19 cellular contexts compared by ENCODE assay signal in genomic region chr7:137081276-137081675, GRCh38.
"Had no signal": no experiment of that assay in that cellular context is flagged by ENCODE, and none has a peak within 500 bp of the region (broad histone marks: within the 10 kb centered on the region; RNA-seq: fewer than 3 reads in every experiment).

No MANE protein-coding gene starts in this region.

- H3K4me1 ChIP-seq: prostate gland had no signal

- H3K27me3 Mint-ChIP-seq: activated CD8-positive, alpha-beta memory T cell treated with anti-CD3 and anti-CD28 coated beads, Interleukin-2, amount 10 ng/mL, durations not matched to agents 7 days and 5 days; activated naive CD8-positive, alpha-beta T cell; activated T-cell treated with anti-CD3 and anti-CD28 coated beads, Interleukin-2, amount 50 U/mL, for 24 hours; naive thymus-derived CD8-positive, alpha-beta T cell; T-cell had no signal

- FAIRE-seq: bronchial epithelial cell had no signal

- H3K4me1 Mint-ChIP-seq: activated CD8-positive, alpha-beta memory T cell treated with anti-CD3 and anti-CD28 coated beads, Interleukin-2, amount 10 ng/mL, durations not matched to agents 7 days and 5 days; T-cell had no signal

- H3K9me3 ChIP-seq: esophagus squamous epithelium, gastroesophageal sphincter, neutrophil, prostate gland had no signal

- H3K27ac ChIP-seq: esophagus squamous epithelium, gastroesophageal sphincter, neutrophil, prostate gland had no signal

- H3K27me3 ChIP-seq: esophagus squamous epithelium, gastroesophageal sphincter, neutrophil had no signal

- ATAC-seq: activated CD8-positive, alpha-beta memory T cell treated with anti-CD3 and anti-CD28 coated beads, Interleukin-2, amount 10 ng/mL, durations not matched to agents 7 days and 5 days; naive thymus-derived CD8-positive, alpha-beta T cell; T-cell had no signal

- DNase-seq: activated CD4-positive, alpha-beta T cell treated with anti-CD3 and anti-CD28 coated beads for 1 hour; activated CD4-positive, alpha-beta T cell treated with anti-CD3 and anti-CD28 coated beads, Interleukin-2, amount 50 U/mL, for 48 hours; activated CD8-positive, alpha-beta memory T cell treated with anti-CD3 and anti-CD28 coated beads, Interleukin-2, amount 10 ng/mL, durations not matched to agents 7 days and 5 days; activated effector memory CD4-positive, alpha-beta T cell treated with anti-CD3 and anti-CD28 coated beads, Interleukin-2, amount 50 U/mL, for 16 hours; activated T-cell treated with anti-CD3 and anti-CD28 coated beads, Interleukin-2, amount 50 U/mL, for 24 hours; esophagus squamous epithelium; hippocampal formation; naive thymus-derived CD8-positive, alpha-beta T cell; stimulated activated CD4-positive, alpha-beta T cell treated with anti-CD3 and anti-CD28 coated beads, Interleukin-12 subunit alpha, Interleukin-12 subunit beta, amount 100 ng/mL, for 4 hours; stimulated activated CD4-positive, alpha-beta T cell treated with anti-CD3 and anti-CD28 coated beads, Interleukin-2, amount 100 ng/mL, for 48 hours; stimulated activated naive CD4-positive, alpha-beta T cell treated with Interleukin-2 at 50 U/mL for 16 hours; T-cell; T1000 had no signal

- H3K36me3 Mint-ChIP-seq: activated CD8-positive, alpha-beta memory T cell treated with anti-CD3 and anti-CD28 coated beads, Interleukin-2, amount 10 ng/mL, durations not matched to agents 7 days and 5 days; activated naive CD8-positive, alpha-beta T cell; naive thymus-derived CD8-positive, alpha-beta T cell; T-cell had no signal

- H3K4me3 Mint-ChIP-seq: activated CD8-positive, alpha-beta memory T cell treated with anti-CD3 and anti-CD28 coated beads, Interleukin-2, amount 10 ng/mL, durations not matched to agents 7 days and 5 days; activated naive CD8-positive, alpha-beta T cell; activated T-cell treated with anti-CD3 and anti-CD28 coated beads, Interleukin-2, amount 50 U/mL, for 24 hours; naive thymus-derived CD8-positive, alpha-beta T cell; T-cell had no signal

- H3K27ac Mint-ChIP-seq: activated CD8-positive, alpha-beta memory T cell treated with anti-CD3 and anti-CD28 coated beads, Interleukin-2, amount 10 ng/mL, durations not matched to agents 7 days and 5 days; activated naive CD8-positive, alpha-beta T cell; activated T-cell treated with anti-CD3 and anti-CD28 coated beads, Interleukin-2, amount 50 U/mL, for 24 hours; naive thymus-derived CD8-positive, alpha-beta T cell; T-cell had no signal

- H3K36me3 ChIP-seq: esophagus squamous epithelium, gastroesophageal sphincter, neutrophil, prostate gland had no signal

- H3K4me3 ChIP-seq: esophagus squamous epithelium, gastroesophageal sphincter, lung, prostate gland had no signal
